7 cellular contexts compared by ENCODE assay signal in genomic region chr13:34941436-34941834, GRCh38. TPM values are rescaled to one million over a fixed set of nuclear protein-coding genes. Genes with fewer than 3 reads are reported as not detected.
DNase-seq lines count a peak whose midpoint lies in the region; ATAC-seq and TF ChIP-seq lines count a peak whose summit lies in the region.

No MANE protein-coding gene starts in this region.

- peaks cover 18% of the 10 kb centered on the region for H3K4me1 Mint-ChIP-seq in HFFc6 (ENCODE audit: low read depth)
- H3K4me1 Mint-ChIP-seq in activated naive CD8-positive, alpha-beta T cell (ENCODE audit: low read depth) = peaks cover 32% of the 10 kb centered on the region
- peaks cover 14 to 16% of the 10 kb centered on the region in 2 donors for H3K4me1 Mint-ChIP-seq in stimulated activated naive B cell treated with anti-CD40 and anti-IgM and Interleukin-4, amounts not matched to agents 10 μg/mL and 1 μg/mL and 100 μg/mL, for 72 hours

- no peak for ATAC-seq in stimulated activated naive B cell treated with anti-CD40 and anti-IgM and Interleukin-4, amounts not matched to agents 10 μg/mL and 1 μg/mL and 100 μg/mL, for 72 hours (replicated peaks)

- no peaks in the 10 kb centered on the region for H3K9me3 Mint-ChIP-seq in HFFc6
- no peaks in the 10 kb centered on the region for H3K9me3 Mint-ChIP-seq in activated naive CD8-positive, alpha-beta T cell (ENCODE audit: low read depth)
- no peaks in the 10 kb centered on the region for H3K9me3 Mint-ChIP-seq in stimulated activated naive B cell treated with anti-CD40 and anti-IgM and Interleukin-4, amounts not matched to agents 10 μg/mL and 1 μg/mL and 100 μg/mL, for 72 hours

- peak overlapping the region; percentile 75 for H3K4me3 ChIP-seq in iPS-11a (ENCODE audit: low read depth, low read length)

- DNase-seq in HFFc6 = no peak
- DNase-seq in stimulated activated naive B cell treated with anti-CD40 and anti-IgM and Interleukin-4, amounts not matched to agents 10 μg/mL and 1 μg/mL and 100 μg/mL, for 72 hours = no peak
- no peak for DNase-seq in stimulated activated naive CD4-positive, alpha-beta T cell (lab: John Stamatoyannopoulos, UW)
- no peak for DNase-seq in posterior cingulate gyrus
- DNase-seq in NCI-H2227 treated with DMSO at 0.1 percent for 48 hours (lab: John Stamatoyannopoulos, UW) = no peak

- H3K36me3 Mint-ChIP-seq in HFFc6 (ENCODE audit: low read depth) = no peaks in the 10 kb centered on the region
- peaks cover 2% of the 10 kb centered on the region for H3K36me3 Mint-ChIP-seq in activated naive CD8-positive, alpha-beta T cell
- H3K36me3 Mint-ChIP-seq in stimulated activated naive B cell treated with anti-CD40 and anti-IgM and Interleukin-4, amounts not matched to agents 10 μg/mL and 1 μg/mL and 100 μg/mL, for 72 hours = no peaks in the 10 kb centered on the region

- peak overlapping the region; percentile 87 for H3K4me3 Mint-ChIP-seq in HFFc6
- H3K4me3 Mint-ChIP-seq in activated naive CD8-positive, alpha-beta T cell = peak overlapping the region; percentile 90
- H3K4me3 Mint-ChIP-seq in stimulated activated naive B cell treated with anti-CD40 and anti-IgM and Interleukin-4, amounts not matched to agents 10 μg/mL and 1 μg/mL and 100 μg/mL, for 72 hours = peak overlapping the region; percentile 96 to 98

- intact Hi-C loops in posterior cingulate gyrus (cut with DNase I) = loop anchor here (10.0 kb wide), 1 partner anchor 213 kb away; no protein-coding TSS in a partner anchor

- H3K27me3 Mint-ChIP-seq in HFFc6 (ENCODE audit: insufficient read depth) = no peaks in the 10 kb centered on the region; the same call in 1 of the 2 replicates
- peaks cover 27% of the 10 kb centered on the region for H3K27me3 Mint-ChIP-seq in activated naive CD8-positive, alpha-beta T cell
- peaks cover 24 to 25% of the 10 kb centered on the region in 2 donors for H3K27me3 Mint-ChIP-seq in stimulated activated naive B cell treated with anti-CD40 and anti-IgM and Interleukin-4, amounts not matched to agents 10 μg/mL and 1 μg/mL and 100 μg/mL, for 72 hours

- TF ChIP-seq CTCF in HFFc6 (IDR thresholded peaks at IDR 0.05) = no peak

- no peak overlapping the region for H3K27ac Mint-ChIP-seq in HFFc6
- no peak overlapping the region for H3K27ac Mint-ChIP-seq in activated naive CD8-positive, alpha-beta T cell
- peak overlapping the region; percentile 65 for H3K27ac Mint-ChIP-seq in stimulated activated naive B cell treated with anti-CD40 and anti-IgM and Interleukin-4, amounts not matched to agents 10 μg/mL and 1 μg/mL and 100 μg/mL, for 72 hours

RNA-seq across cellular contexts. Expression of gene NBEA, which starts 0.6 kb away (rescaled TPM):
- total RNA-seq in HFFc6 (2021; fragmentation: NEBNext Ultra II Directional; extraction: Animal tissue kit (Norgen Biotek cat#: 25700)) = 1 to 10 TPM; 5.6 to 9.6 (median 6.9) TPM
